Comparison of ENCODE assay signal across 14 cellular contexts in genomic region chr17:41848788-41849187, GRCh38. TPM values are rescaled to one million over a fixed set of nuclear protein-coding genes. Genes with fewer than 3 reads are reported as not detected.
"Had no signal": no experiment of that assay in that cellular context is flagged by ENCODE, and none has a peak within 500 bp of the region (broad histone marks: within the 10 kb centered on the region; RNA-seq: fewer than 3 reads in every experiment).

No MANE protein-coding gene starts in this region.

- H3K36me3 ChIP-seq: ovary, uterus had no signal

- DNase-seq: activated CD4-positive, alpha-beta T cell treated with anti-CD3 and anti-CD28 coated beads, Interleukin-2, amount 10 ng/mL, durations not matched to agents 7 days and 5 days; activated naive CD4-positive, alpha-beta T cell treated with anti-CD3 and anti-CD28 coated beads, Interleukin-2, amount 10 ng/mL, durations not matched to agents 7 days and 5 days; adrenal gland; effector memory CD8-positive, alpha-beta T cell; erythroblast; gastrocnemius medialis; heart right ventricle; islet precursor cell; ovary; tibial artery; uterus had no signal

- H3K9me3 ChIP-seq: adrenal gland, gastrocnemius medialis, heart right ventricle, ovary, tibial artery, uterus had no signal

- H3K4me3 ChIP-seq: adrenal gland, gastrocnemius medialis, heart right ventricle, ovary, skin epidermis, tibial artery, uterus had no signal

- H3K27ac ChIP-seq: adrenal gland, gastrocnemius medialis, ovary, skin epidermis had no signal

- ATAC-seq: effector memory CD8-positive, alpha-beta T cell; gastrocnemius medialis; heart right ventricle; WTC11 had no signal

RNA-seq across cellular contexts. Expression of gene KLHL10, which starts 11.2 kb away (rescaled TPM):
- total RNA-seq: activated CD4-positive, alpha-beta T cell treated with anti-CD3 and anti-CD28 coated beads, Interleukin-2, amount 10 ng/mL, durations not matched to agents 7 days and 5 days; neural crest cell had no signal
